Comparison of ENCODE assay signal across 9 cellular contexts in genomic region chr19:35673121-35673804, GRCh38. TPM values are rescaled to one million over a fixed set of nuclear protein-coding genes. Genes with fewer than 3 reads are reported as not detected.
DNase-seq lines count a peak whose midpoint lies in the region; ATAC-seq and TF ChIP-seq lines count a peak whose summit lies in the region.
"Had no signal": no experiment of that assay in that cellular context is flagged by ENCODE, and none has a peak within 500 bp of the region (broad histone marks: within the 10 kb centered on the region; RNA-seq: fewer than 3 reads in every experiment).

No MANE protein-coding gene starts in this region.

- WGBS in gastroesophageal sphincter (ENCODE audit: low coverage in 1 of 2), 2 donors: 0 to 9% methylated on average over 5 to 7 of the region's 39 CpGs

- TF ChIP-seq POLR2A in gastroesophageal sphincter (IDR thresholded peaks at IDR 0.05): no peak

- no peaks in the 10 kb centered on the region for H3K9me3 ChIP-seq in gastroesophageal sphincter

- intact Hi-C loops in activated T-helper 1 cell treated with anti-CD3 and anti-CD28 coated beads, Interleukin-12 subunit alpha, Interleukin-12 subunit beta, Interleukin-2, Interleukin-4 antibody, amounts not matched to agents 30 ng/mL and 10 ng/mL and 1 ng/mL, durations not matched to agents 14 hours and 24 hours and 36 hours (cut with micrococcal nuclease): loop anchor here (1.0 to 2.0 kb wide), 3 partner anchors 25 to 45 kb away; partner anchors contain the start of gene COX6B1
- intact Hi-C loops in sciatic nerve (cut with DNase I): no loop called here

- H3K4me3 Mint-ChIP-seq in activated T-helper 1 cell treated with anti-CD3 and anti-CD28 coated beads, Interleukin-12 subunit alpha, Interleukin-12 subunit beta, Interleukin-2, Interleukin-4 antibody, amounts not matched to agents 30 ng/mL and 10 ng/mL and 1 ng/mL, durations not matched to agents 14 hours and 24 hours and 36 hours: peak overlapping the region; percentile 81

- no peak for TF ChIP-seq CTCF in gastroesophageal sphincter (IDR thresholded peaks at IDR 0.05)

- H3K36me3 ChIP-seq in gastroesophageal sphincter: no peaks in the 10 kb centered on the region

- no peak for TF ChIP-seq EP300 in gastroesophageal sphincter (IDR thresholded peaks at IDR 0.05)

- ATAC-seq in gastroesophageal sphincter: peak; percentile 78
- peak; percentile 41 for ATAC-seq in sciatic nerve
- ATAC-seq in GM21447 (IDR thresholded peaks at IDR 0.05; ENCODE audit: unreplicated experiment): no peak
- no peak for ATAC-seq in HG02798 (IDR thresholded peaks at IDR 0.05; ENCODE audit: poor library complexity, unreplicated experiment)

- peaks cover 66% of the 10 kb centered on the region for H3K27me3 ChIP-seq in gastroesophageal sphincter

- H3K36me3 Mint-ChIP-seq in activated T-helper 1 cell treated with anti-CD3 and anti-CD28 coated beads, Interleukin-12 subunit alpha, Interleukin-12 subunit beta, Interleukin-2, Interleukin-4 antibody, amounts not matched to agents 30 ng/mL and 10 ng/mL and 1 ng/mL, durations not matched to agents 14 hours and 24 hours and 36 hours (ENCODE audit: low read depth): no peaks in the 10 kb centered on the region

- peaks cover 37% of the 10 kb centered on the region for H3K27me3 Mint-ChIP-seq in activated T-helper 1 cell treated with anti-CD3 and anti-CD28 coated beads, Interleukin-12 subunit alpha, Interleukin-12 subunit beta, Interleukin-2, Interleukin-4 antibody, amounts not matched to agents 30 ng/mL and 10 ng/mL and 1 ng/mL, durations not matched to agents 14 hours and 24 hours and 36 hours (ENCODE audit: insufficient read depth)

- DNase-seq in GM03348 (ENCODE audit: low spot score) (peak; percentile 88), NCI-H345 (lab: John Stamatoyannopoulos, UW) (peak; percentile 70), sciatic nerve (ENCODE audit: low spot score) (no peak), NCI-H510A (lab: John Stamatoyannopoulos, UW) (no peak)
- peak; percentile 58 for DNase-seq in activated T-helper 1 cell treated with anti-CD3 and anti-CD28 coated beads, Interleukin-12 subunit alpha, Interleukin-12 subunit beta, Interleukin-2, Interleukin-4 antibody, amounts not matched to agents 30 ng/mL and 10 ng/mL and 1 ng/mL, durations not matched to agents 14 hours and 24 hours and 36 hours (ENCODE audit: low spot score)

- H3K27ac ChIP-seq in gastroesophageal sphincter: no peak overlapping the region
- H3K27ac ChIP-seq: SK-N-MC had no signal

- peak overlapping the region; percentile 29 for H3K27ac Mint-ChIP-seq in activated T-helper 1 cell treated with anti-CD3 and anti-CD28 coated beads, Interleukin-12 subunit alpha, Interleukin-12 subunit beta, Interleukin-2, Interleukin-4 antibody, amounts not matched to agents 30 ng/mL and 10 ng/mL and 1 ng/mL, durations not matched to agents 14 hours and 24 hours and 36 hours

- peak overlapping the region; percentile 2 to 42 for H3K4me3 ChIP-seq in gastroesophageal sphincter
- H3K4me3 ChIP-seq: SK-N-MC had no signal

- H3K4me1 ChIP-seq in gastroesophageal sphincter: peaks cover 0 to 9% (median 0%) of the 10 kb centered on the region in 3 donors

- H3K4me1 Mint-ChIP-seq in activated T-helper 1 cell treated with anti-CD3 and anti-CD28 coated beads, Interleukin-12 subunit alpha, Interleukin-12 subunit beta, Interleukin-2, Interleukin-4 antibody, amounts not matched to agents 30 ng/mL and 10 ng/mL and 1 ng/mL, durations not matched to agents 14 hours and 24 hours and 36 hours (ENCODE audit: low read depth): peaks cover 15% of the 10 kb centered on the region

- no peaks in the 10 kb centered on the region for H3K9me3 Mint-ChIP-seq in activated T-helper 1 cell treated with anti-CD3 and anti-CD28 coated beads, Interleukin-12 subunit alpha, Interleukin-12 subunit beta, Interleukin-2, Interleukin-4 antibody, amounts not matched to agents 30 ng/mL and 10 ng/mL and 1 ng/mL, durations not matched to agents 14 hours and 24 hours and 36 hours

RNA-seq across cellular contexts. Expression of gene UPK1A, which starts 6.9 kb away (rescaled TPM):
- 0.41 and 0.51 TPM in 2 replicates for total RNA-seq in activated T-helper 1 cell treated with anti-CD3 and anti-CD28 coated beads, Interleukin-12 subunit alpha, Interleukin-12 subunit beta, Interleukin-2, Interleukin-4 antibody, amounts not matched to agents 30 ng/mL and 10 ng/mL and 1 ng/mL, durations not matched to agents 14 hours and 24 hours and 36 hours
- not detected for total RNA-seq in gastroesophageal sphincter
- not detected for total RNA-seq in sciatic nerve

RNA-seq across cellular contexts. Expression of gene COX6B1, which starts 25.1 kb away (rescaled TPM):
- 434 and 451 TPM in 2 replicates for total RNA-seq in activated T-helper 1 cell treated with anti-CD3 and anti-CD28 coated beads, Interleukin-12 subunit alpha, Interleukin-12 subunit beta, Interleukin-2, Interleukin-4 antibody, amounts not matched to agents 30 ng/mL and 10 ng/mL and 1 ng/mL, durations not matched to agents 14 hours and 24 hours and 36 hours
- total RNA-seq in gastroesophageal sphincter: 100 to 1,000 TPM; 403 to 607 (median 414) TPM
- total RNA-seq in sciatic nerve: 211 TPM

RNA-seq across cellular contexts. Expression of gene ZBTB32, which starts 31.1 kb away (rescaled TPM):
- 126 TPM in 2 replicates for total RNA-seq in activated T-helper 1 cell treated with anti-CD3 and anti-CD28 coated beads, Interleukin-12 subunit alpha, Interleukin-12 subunit beta, Interleukin-2, Interleukin-4 antibody, amounts not matched to agents 30 ng/mL and 10 ng/mL and 1 ng/mL, durations not matched to agents 14 hours and 24 hours and 36 hours
- total RNA-seq in gastroesophageal sphincter: under 1 TPM in 2 of 4 donors, not detected in 2; 0.31 TPM
- 0.18 TPM for total RNA-seq in sciatic nerve

RNA-seq across cellular contexts. Expression of gene ETV2, which starts 31.7 kb away (rescaled TPM):
- 0.98 and 1.0 TPM in 2 replicates for total RNA-seq in activated T-helper 1 cell treated with anti-CD3 and anti-CD28 coated beads, Interleukin-12 subunit alpha, Interleukin-12 subunit beta, Interleukin-2, Interleukin-4 antibody, amounts not matched to agents 30 ng/mL and 10 ng/mL and 1 ng/mL, durations not matched to agents 14 hours and 24 hours and 36 hours
- total RNA-seq in gastroesophageal sphincter: not detected
- total RNA-seq in sciatic nerve: 1.2 TPM

RNA-seq across cellular contexts. Expression of gene RBM42, which starts 44.4 kb away (rescaled TPM):
- total RNA-seq in activated T-helper 1 cell treated with anti-CD3 and anti-CD28 coated beads, Interleukin-12 subunit alpha, Interleukin-12 subunit beta, Interleukin-2, Interleukin-4 antibody, amounts not matched to agents 30 ng/mL and 10 ng/mL and 1 ng/mL, durations not matched to agents 14 hours and 24 hours and 36 hours: 105 and 118 TPM in 2 replicates
- total RNA-seq in gastroesophageal sphincter (10 to 100 TPM; 66.1 to 98.0 (median 72.8) TPM), sciatic nerve (56.7 TPM)

Comparison
In these comparisons a context has a peak if more than half of its experiments do, and no peak if none do; other contexts are left out.
1. DNase-seq: peak in GM03348 (single experiment), NCI-H345 (single experiment) and activated T-helper 1 cell treated with anti-CD3 and anti-CD28 coated beads, Interleukin-12 subunit alpha, Interleukin-12 subunit beta, Interleukin-2, Interleukin-4 antibody, amounts not matched to agents 30 ng/mL and 10 ng/mL and 1 ng/mL, durations not matched to agents 14 hours and 24 hours and 36 hours (single experiment); none in sciatic nerve (single experiment) and NCI-H510A (single experiment).
2. ATAC-seq: peak in gastroesophageal sphincter (single experiment) and sciatic nerve (single experiment); none in GM21447 (single experiment) and HG02798 (single experiment).
3. RNA of gene ZBTB32, which starts 31.1 kb away (total RNA-seq): 126 TPM in activated T-helper 1 cell treated with anti-CD3 and anti-CD28 coated beads, Interleukin-12 subunit alpha, Interleukin-12 subunit beta, Interleukin-2, Interleukin-4 antibody, amounts not matched to agents 30 ng/mL and 10 ng/mL and 1 ng/mL, durations not matched to agents 14 hours and 24 hours and 36 hours; 0.31 TPM in gastroesophageal sphincter and 0.18 TPM in sciatic nerve (single experiment); every median in the first group is over 10 times any median in the second.